Comparison of ENCODE assay signal across 13 cellular contexts in the genomic region with DNA sequence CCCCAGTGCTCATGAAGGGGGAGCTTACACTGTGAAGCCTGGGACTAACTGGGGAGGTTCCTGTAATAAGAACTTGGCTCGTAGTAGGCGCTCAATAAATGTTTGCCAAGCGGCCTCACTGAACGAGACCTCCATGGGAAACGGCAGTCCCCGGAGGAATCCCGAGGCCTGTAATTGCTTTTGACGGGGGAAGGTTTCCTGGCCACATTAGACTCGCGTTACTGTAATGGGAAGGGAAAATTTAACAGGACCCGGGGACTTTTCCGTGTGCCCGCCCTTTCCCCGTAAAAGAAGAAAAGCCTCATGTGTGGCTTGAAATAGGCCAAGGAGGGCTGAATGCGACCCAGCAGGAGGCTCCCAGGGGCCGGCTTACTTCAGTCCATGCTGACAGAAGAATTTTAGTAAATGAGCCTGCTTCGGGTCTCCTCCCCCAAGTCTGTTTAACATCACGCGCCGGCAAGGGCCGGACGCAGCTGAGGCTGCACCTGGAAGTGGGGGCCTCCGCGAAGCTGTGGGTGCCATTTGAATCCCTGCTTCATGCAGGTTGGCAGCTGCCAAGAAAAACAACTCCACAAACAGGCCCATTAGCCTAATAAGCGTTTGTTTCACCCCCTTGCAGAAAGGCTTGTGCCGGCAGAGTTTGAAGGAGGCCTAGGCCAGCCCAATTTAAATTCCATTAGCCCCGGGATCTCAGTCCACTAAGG. TPM values are rescaled to one million over a fixed set of nuclear protein-coding genes. Genes with fewer than 3 reads are reported as not detected.
DNase-seq lines count a peak whose midpoint lies in the region; ATAC-seq and TF ChIP-seq lines count a peak whose summit lies in the region.
"Had no signal": no experiment of that assay in that cellular context is flagged by ENCODE, and none has a peak within 500 bp of the region (broad histone marks: within the 10 kb centered on the region; RNA-seq: fewer than 3 reads in every experiment).

No MANE protein-coding gene starts in this region.

- TF ChIP-seq CTCF in gastrocnemius medialis (IDR thresholded peaks at IDR 0.05 in 4 of 5, conservative IDR thresholded peaks at IDR 0.05 in 1 of 5): no peak

- H3K9me3 ChIP-seq in gastrocnemius medialis: no peaks in the 10 kb centered on the region
- H3K9me3 ChIP-seq: tibial nerve had no signal

- in situ Hi-C loops in gastrocnemius medialis (cut with MboI; ENCODE audit: low sequenced_read_pairs in 4 of 4): no loop called here

- TF ChIP-seq POLR2A in gastrocnemius medialis (IDR thresholded peaks at IDR 0.05): no peak

- no peaks in the 10 kb centered on the region for H3K27me3 ChIP-seq in gastrocnemius medialis
- H3K27me3 ChIP-seq: tibial nerve had no signal

- H3K36me3 ChIP-seq in gastrocnemius medialis: no peaks in the 10 kb centered on the region
- H3K36me3 ChIP-seq: tibial nerve, WERI-Rb-1 had no signal

- no peak overlapping the region for H3K4me3 ChIP-seq in gastrocnemius medialis
- H3K4me3 ChIP-seq: tibial nerve had no signal

- H3K27ac ChIP-seq in cingulate gyrus (ENCODE audit: low read depth, low read length) (peak overlapping the region; percentile 60), gastrocnemius medialis (peak overlapping the region in 1 of 4 donors; percentile 15)
- H3K27ac ChIP-seq: WERI-Rb-1 had no signal

- DNase-seq in DMS79 (lab: John Stamatoyannopoulos, UW): peak; percentile 60
- DNase-seq in NCI-H2107 (lab: John Stamatoyannopoulos, UW): peak; percentile 79
- DNase-seq in myocyte (ENCODE audit: low read depth): peak; percentile 9
- DNase-seq in AG08396 (ENCODE audit: low spot score): no peak
- DNase-seq in gastrocnemius medialis: no peak
- DNase-seq in NCI-H446 treated with DMSO at 0.1 percent for 48 hours (lab: John Stamatoyannopoulos, UW): no peak
- DNase-seq: activated T-cell treated with anti-CD3 and anti-CD28 coated beads, Interleukin-2, amount 50 U/mL, for 1 hour; left cardiac atrium; NCI-H446; WERI-Rb-1 had no signal

- ATAC-seq in gastrocnemius medialis (no peak), HG02642 (IDR thresholded peaks at IDR 0.05; ENCODE audit: poor library complexity, unreplicated experiment) (no peak)

- intact Hi-C loops in gastrocnemius medialis (cut with DNase I; ENCODE audit: low total_unique reads): no loop called here

- H3K4me1 ChIP-seq in gastrocnemius medialis: no peaks in the 10 kb centered on the region

RNA-seq across cellular contexts. Expression of gene PWP1, which starts 39.8 kb away (rescaled TPM):
- total RNA-seq in myocyte: 54.2 and 58.0 TPM in 2 replicates
- polyA plus RNA-seq in myocyte (2012): 35.6 TPM
- total RNA-seq in gastrocnemius medialis: 10 to 100 TPM; 37.9 to 62.1 (median 48.0) TPM

Comparison
In these comparisons a context has a peak if more than half of its experiments do, and no peak if none do; other contexts are left out.
1. DNase-seq: peak in DMS79 (single experiment), NCI-H2107 (single experiment) and myocyte (single experiment); none in AG08396 (single experiment), gastrocnemius medialis (0 of 2) and NCI-H446 treated with DMSO at 0.1 percent for 48 hours (single experiment).